1 cellular context compared by ENCODE assay signal in the genomic region with DNA sequence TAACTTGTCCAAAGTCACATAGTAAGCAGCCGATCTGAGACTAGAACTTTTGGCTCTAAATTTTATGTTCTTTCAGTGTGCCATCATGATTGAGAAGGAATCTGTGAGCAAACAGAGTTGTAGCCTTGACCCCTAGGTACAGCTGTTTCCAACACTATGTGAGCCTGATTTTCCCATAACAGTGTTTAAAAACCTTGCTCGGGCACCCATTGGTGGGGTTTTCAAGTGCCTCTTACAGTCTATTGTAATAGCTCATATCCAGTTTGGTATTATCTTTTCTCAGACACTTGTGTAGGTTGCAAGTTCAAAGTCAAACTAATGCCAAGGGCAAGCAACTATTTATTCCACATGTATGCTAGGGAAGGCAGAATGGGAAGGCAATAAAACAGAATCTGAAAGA.
TF ChIP-seq lines count a peak whose summit lies in the region.

No MANE protein-coding gene starts in this region.

TF ChIP-seq in IMR-90, 13 proteins besides CTCF, POLR2A, EP300 and RAD21 (continued from another document):
- TF ChIP-seq, protein P1, sequence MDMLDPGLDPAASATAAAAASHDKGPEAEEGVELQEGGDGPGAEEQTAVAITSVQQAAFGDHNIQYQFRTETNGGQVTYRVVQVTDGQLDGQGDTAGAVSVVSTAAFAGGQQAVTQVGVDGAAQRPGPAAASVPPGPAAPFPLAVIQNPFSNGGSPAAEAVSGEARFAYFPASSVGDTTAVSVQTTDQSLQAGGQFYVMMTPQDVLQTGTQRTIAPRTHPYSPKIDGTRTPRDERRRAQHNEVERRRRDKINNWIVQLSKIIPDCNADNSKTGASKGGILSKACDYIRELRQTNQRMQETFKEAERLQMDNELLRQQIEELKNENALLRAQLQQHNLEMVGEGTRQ (IDR thresholded peaks at IDR 0.05; ENCODE audit: low read depth, low read length), result no peak
- TF ChIP-seq CEBPB (IDR thresholded peaks at IDR 0.05; ENCODE audit: low read depth, low read length), result no peak
- TF ChIP-seq MXI1 (IDR thresholded peaks at IDR 0.05; ENCODE audit: borderline replicate concordance, low read depth, low read length), result no peak
- TF ChIP-seq RFX5 (IDR thresholded peaks at IDR 0.05; ENCODE audit: low read depth, low read length), result no peak
- TF ChIP-seq FOS (IDR thresholded peaks at IDR 0.05; ENCODE audit: low read depth, low read length), result no peak
- no peak for TF ChIP-seq SMC3 (IDR thresholded peaks at IDR 0.05; ENCODE audit: low read depth, low read length)
- TF ChIP-seq MAFK (IDR thresholded peaks at IDR 0.05; ENCODE audit: low read depth, low read length), result no peak
